In the genomic region with DNA sequence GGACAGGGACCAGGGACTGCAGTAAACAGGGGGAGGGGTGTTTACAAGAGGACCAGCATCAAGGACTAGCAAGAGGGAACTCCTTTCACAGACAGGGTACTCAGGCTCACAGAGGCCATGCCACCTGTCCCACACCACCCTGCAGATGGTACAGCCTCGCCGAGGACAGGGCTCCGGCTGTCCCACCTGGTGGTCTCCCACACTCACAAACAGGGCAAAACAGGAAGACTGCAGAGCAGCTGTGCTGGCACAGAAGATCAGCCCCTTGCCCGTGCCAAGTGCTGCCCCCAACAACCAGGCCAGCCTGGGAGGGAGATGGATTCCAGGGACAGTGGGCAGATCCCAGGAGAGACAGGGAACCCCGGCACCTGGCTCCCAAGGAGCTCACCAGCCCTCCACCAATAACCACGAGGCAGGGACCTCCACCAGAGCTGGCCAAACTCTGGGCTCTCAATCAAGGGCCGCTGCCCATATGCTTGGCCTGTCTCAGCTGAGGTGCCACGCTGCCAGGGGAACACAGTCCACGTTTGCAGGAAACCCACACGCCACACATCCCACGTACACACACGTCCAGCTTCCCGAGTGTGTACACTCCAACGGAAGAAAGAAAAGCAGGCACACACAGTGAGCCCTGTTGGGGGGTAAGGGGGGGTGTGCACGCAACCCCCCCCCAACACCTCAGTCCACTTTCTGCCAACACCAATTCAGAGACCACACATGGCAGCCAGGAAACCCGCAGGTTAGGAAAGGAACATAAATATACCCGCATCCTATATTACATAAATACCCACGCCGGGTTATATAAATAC, we compare ENCODE assay signal across 2 cellular contexts.
TF ChIP-seq lines count a peak whose summit lies in the region.

No MANE protein-coding gene starts in this region.

TF ChIP-seq in K562, 482 proteins besides CTCF, POLR2A, EP300 and RAD21:
- no peak for TF ChIP-seq SMARCE1 (IDR thresholded peaks at IDR 0.05)
- TF ChIP-seq POLR2G (IDR thresholded peaks at IDR 0.05; ENCODE audit: low read depth, low read length) = 0 out of 2 replicates have a peak, but pooled peaks have one; percentile 34
- TF ChIP-seq PPARD (CRISPR knock-in tag; IDR thresholded peaks at IDR 0.05) = no peak
- no peak for TF ChIP-seq RHOXF2B (CRISPR knock-in tag; conservative IDR thresholded peaks at IDR 0.05)

TF ChIP-seq in liver, 16 proteins besides CTCF, POLR2A, EP300 and RAD21:
- peak; percentile 9 for TF ChIP-seq SP1 (IDR thresholded peaks at IDR 0.05)
- TF ChIP-seq, protein P1, sequence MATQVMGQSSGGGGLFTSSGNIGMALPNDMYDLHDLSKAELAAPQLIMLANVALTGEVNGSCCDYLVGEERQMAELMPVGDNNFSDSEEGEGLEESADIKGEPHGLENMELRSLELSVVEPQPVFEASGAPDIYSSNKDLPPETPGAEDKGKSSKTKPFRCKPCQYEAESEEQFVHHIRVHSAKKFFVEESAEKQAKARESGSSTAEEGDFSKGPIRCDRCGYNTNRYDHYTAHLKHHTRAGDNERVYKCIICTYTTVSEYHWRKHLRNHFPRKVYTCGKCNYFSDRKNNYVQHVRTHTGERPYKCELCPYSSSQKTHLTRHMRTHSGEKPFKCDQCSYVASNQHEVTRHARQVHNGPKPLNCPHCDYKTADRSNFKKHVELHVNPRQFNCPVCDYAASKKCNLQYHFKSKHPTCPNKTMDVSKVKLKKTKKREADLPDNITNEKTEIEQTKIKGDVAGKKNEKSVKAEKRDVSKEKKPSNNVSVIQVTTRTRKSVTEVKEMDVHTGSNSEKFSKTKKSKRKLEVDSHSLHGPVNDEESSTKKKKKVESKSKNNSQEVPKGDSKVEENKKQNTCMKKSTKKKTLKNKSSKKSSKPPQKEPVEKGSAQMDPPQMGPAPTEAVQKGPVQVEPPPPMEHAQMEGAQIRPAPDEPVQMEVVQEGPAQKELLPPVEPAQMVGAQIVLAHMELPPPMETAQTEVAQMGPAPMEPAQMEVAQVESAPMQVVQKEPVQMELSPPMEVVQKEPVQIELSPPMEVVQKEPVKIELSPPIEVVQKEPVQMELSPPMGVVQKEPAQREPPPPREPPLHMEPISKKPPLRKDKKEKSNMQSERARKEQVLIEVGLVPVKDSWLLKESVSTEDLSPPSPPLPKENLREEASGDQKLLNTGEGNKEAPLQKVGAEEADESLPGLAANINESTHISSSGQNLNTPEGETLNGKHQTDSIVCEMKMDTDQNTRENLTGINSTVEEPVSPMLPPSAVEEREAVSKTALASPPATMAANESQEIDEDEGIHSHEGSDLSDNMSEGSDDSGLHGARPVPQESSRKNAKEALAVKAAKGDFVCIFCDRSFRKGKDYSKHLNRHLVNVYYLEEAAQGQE (IDR thresholded peaks at IDR 0.05) = no peak
